19 cellular contexts compared by ENCODE assay signal in genomic region chr7:1747004-1747801, GRCh38.
"Had no signal": no experiment of that assay in that cellular context is flagged by ENCODE, and none has a peak within 500 bp of the region (broad histone marks: within the 10 kb centered on the region; RNA-seq: fewer than 3 reads in every experiment).

No MANE protein-coding gene starts in this region.

- DNase-seq: effector memory CD4-positive, alpha-beta T cell; mammary epithelial cell; naive thymus-derived CD4-positive, alpha-beta T cell; nephron progenitor cell; sigmoid colon; stimulated activated CD4-positive, alpha-beta T cell treated with anti-CD3 and anti-CD28 coated beads, Interleukin-2, amount 100 ng/mL, for 24 hours; stimulated activated CD4-positive, alpha-beta T cell treated with anti-CD3 and anti-CD28 coated beads, Interleukin-4, amount 100 ng/mL, for 4 hours; stimulated activated naive B cell treated with anti-CD40 and anti-IgM and Interleukin-4, amounts not matched to agents 10 μg/mL and 1 μg/mL and 100 μg/mL, for 72 hours; stimulated activated naive CD8-positive, alpha-beta T cell treated with anti-CD3 and anti-CD28 coated beads, Interleukin-15, amount 100 ng/mL, for 72 hours; upper lobe of right lung had no signal

- H3K9me3 ChIP-seq: esophagus muscularis mucosa, gastroesophageal sphincter, neutrophil, sigmoid colon, testis, tibial nerve, upper lobe of right lung had no signal

- H3K4me2 ChIP-seq: hepatocyte had no signal

- ATAC-seq: gastroesophageal sphincter, left lobe of liver, upper lobe of right lung had no signal

- H3K27me3 ChIP-seq: hepatocyte, testis had no signal

- H3K27ac ChIP-seq: epithelial cell of prostate, esophagus muscularis mucosa, gastroesophageal sphincter, hepatocyte, neutrophil, sigmoid colon, skin epidermis, testis, tibial nerve, upper lobe of right lung had no signal

- H3K79me2 ChIP-seq: hepatocyte had no signal

- H3K36me3 ChIP-seq: gastroesophageal sphincter, neutrophil, sigmoid colon, tibial nerve, upper lobe of right lung had no signal

- H3K4me3 ChIP-seq: esophagus muscularis mucosa, gastroesophageal sphincter, hepatocyte, sigmoid colon, skin epidermis, testis, tibial nerve, upper lobe of right lung had no signal

- H2AFZ ChIP-seq: hepatocyte had no signal
